Comparison of ENCODE assay signal across 19 cellular contexts in the genomic region with DNA sequence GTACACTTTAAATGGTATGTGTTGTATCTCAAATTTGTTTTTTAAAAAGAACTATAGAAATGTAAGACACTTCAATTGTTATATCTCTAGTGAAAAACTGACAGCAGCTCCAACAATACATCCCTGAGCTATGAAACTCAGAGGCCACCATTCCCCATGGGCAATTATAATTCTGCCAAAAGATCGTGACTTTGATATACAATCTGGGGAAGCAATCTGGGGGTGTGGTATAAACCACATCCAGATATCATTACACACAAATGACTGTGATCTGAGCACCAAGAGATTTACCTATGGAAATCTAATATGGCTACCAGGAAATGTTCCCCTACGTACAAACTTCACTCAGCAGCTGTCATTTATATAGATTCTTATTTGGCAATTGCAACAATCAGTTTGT.
A peak's percentile ranks its signal among the peaks of the same experiment; 100 is the strongest.
DNase-seq lines count a peak whose midpoint lies in the region; ATAC-seq and TF ChIP-seq lines count a peak whose summit lies in the region.
"Had no signal": no experiment of that assay in that cellular context is flagged by ENCODE, and none has a peak within 500 bp of the region (broad histone marks: within the 10 kb centered on the region; RNA-seq: fewer than 3 reads in every experiment).

No MANE protein-coding gene starts in this region.

- peaks cover 25% of the 10 kb centered on the region for H3K4me1 ChIP-seq in Karpas-422 (ENCODE audit: low read length)
- H3K4me1 ChIP-seq in RWPE2 (ENCODE audit: insufficient read depth, poor library complexity, severe bottlenecking), result peaks cover 55% of the 10 kb centered on the region
- peaks cover 63% of the 10 kb centered on the region for H3K4me1 ChIP-seq in osteoblast (ENCODE audit: insufficient read depth, low read length)
- H3K4me1 ChIP-seq: Peyer's patch had no signal

- H3K27me3 ChIP-seq in Karpas-422 (ENCODE audit: low read length), result no peaks in the 10 kb centered on the region; the same call in 1 of the 2 replicates
- no peaks in the 10 kb centered on the region for H3K27me3 ChIP-seq in RWPE2 (ENCODE audit: insufficient read depth, poor library complexity, severe bottlenecking)
- no peaks in the 10 kb centered on the region for H3K27me3 ChIP-seq in osteoblast (ENCODE audit: insufficient read depth, low read length)
- H3K27me3 ChIP-seq: Peyer's patch had no signal

- H3K36me3 ChIP-seq in Karpas-422 (ENCODE audit: insufficient read depth, low read length) (no peaks in the 10 kb centered on the region), RWPE2 (ENCODE audit: low read depth) (no peaks in the 10 kb centered on the region), osteoblast (ENCODE audit: insufficient read depth, low read length) (no peaks in the 10 kb centered on the region)
- H3K36me3 ChIP-seq: Peyer's patch had no signal

- no peaks in the 10 kb centered on the region for H3K79me2 ChIP-seq in Karpas-422 (ENCODE audit: low read length)
- peaks cover 9% of the 10 kb centered on the region for H3K79me2 ChIP-seq in osteoblast (ENCODE audit: insufficient read depth, low read length)

- H3K4me3 ChIP-seq in Karpas-422 (ENCODE audit: low read length), result no peak overlapping the region
- no peak overlapping the region for H3K4me3 ChIP-seq in RWPE2 (ENCODE audit: severe bottlenecking)
- H3K4me3 ChIP-seq in osteoblast (ENCODE audit: insufficient read depth, low read length), result no peak overlapping the region
- H3K4me3 ChIP-seq: Peyer's patch had no signal

- H4K20me1 ChIP-seq in Karpas-422 (ENCODE audit: insufficient read depth, low read depth, low read length) (no peaks in the 10 kb centered on the region), osteoblast (ENCODE audit: insufficient read depth, low read length) (no peaks in the 10 kb centered on the region)

- H3K9me3 ChIP-seq in Karpas-422 (ENCODE audit: low read length) (no peaks in the 10 kb centered on the region), RWPE2 (ENCODE audit: severe bottlenecking) (no peaks in the 10 kb centered on the region), osteoblast (ENCODE audit: low read depth, low read length) (no peaks in the 10 kb centered on the region)
- H3K9me3 ChIP-seq: Peyer's patch had no signal

- DNase-seq in NCI-H2171 treated with DMSO at 0.1 percent for 48 hours (lab: John Stamatoyannopoulos, UW) (peak; percentile 24), NCI-H2171 (lab: John Stamatoyannopoulos, UW) (no peak), Karpas-422 (no peak), RWPE2 (ENCODE audit: low spot score) (no peak), osteoblast (ENCODE audit: insufficient read length, low spot score, missing footprints) (no peak), HPDE6-E6E7 (ENCODE audit: extremely low spot score) (no peak), activated gamma-delta T cell treated with Interleukin-2 at 50 U/mL for 16 hours (no peak), D341Med (ENCODE audit: low spot score) (no peak)
- DNase-seq: CD4-positive, alpha-beta memory T cell; DND-41; GF-D8; GOT3; HFFc6; Kasumi-1; NCI-H187 treated with DMSO at 0.1 percent for 48 hours; NCI-H82; Peyer's patch; SHP77 had no signal

- H3K9me2 ChIP-seq in Karpas-422 (replicated peaks; ENCODE audit: insufficient read depth, low read length), result no peaks in the 10 kb centered on the region; the same call in 1 of the 2 replicates

- no peak overlapping the region for H3K9ac ChIP-seq in Karpas-422 (ENCODE audit: low read length)

- H2AFZ ChIP-seq in Karpas-422 (ENCODE audit: low read length) (0 out of 2 replicates have a peak overlapping the region, but pooled peaks have one; percentile 15), osteoblast (ENCODE audit: low read length) (no peak overlapping the region)

- H3K4me2 ChIP-seq in Karpas-422 (ENCODE audit: low read depth, low read length, poor library complexity, severe bottlenecking) (no peak overlapping the region), osteoblast (ENCODE audit: insufficient read depth, low read length) (peak overlapping the region; percentile 43)

- no peak for TF ChIP-seq CTCF in RWPE2 (IDR thresholded peaks at IDR 0.05; ENCODE audit: poor library complexity, severe bottlenecking)
- no peak for TF ChIP-seq CTCF in osteoblast (IDR thresholded peaks at IDR 0.05; ENCODE audit: extremely low read depth, low read depth, low read length)

- no peak overlapping the region for H3K27ac ChIP-seq in Karpas-422 (ENCODE audit: low read length)
- H3K27ac ChIP-seq in RWPE2 (ENCODE audit: poor library complexity, severe bottlenecking), result peak overlapping the region; percentile 25
- peak overlapping the region; percentile 34 for H3K27ac ChIP-seq in osteoblast (ENCODE audit: low read depth, low read length)
- H3K27ac ChIP-seq: 22Rv1, Peyer's patch had no signal

- ATAC-seq in RWPE2 (ENCODE audit: low read depth), result no peak
